6 cellular contexts compared by ENCODE assay signal in the genomic region with DNA sequence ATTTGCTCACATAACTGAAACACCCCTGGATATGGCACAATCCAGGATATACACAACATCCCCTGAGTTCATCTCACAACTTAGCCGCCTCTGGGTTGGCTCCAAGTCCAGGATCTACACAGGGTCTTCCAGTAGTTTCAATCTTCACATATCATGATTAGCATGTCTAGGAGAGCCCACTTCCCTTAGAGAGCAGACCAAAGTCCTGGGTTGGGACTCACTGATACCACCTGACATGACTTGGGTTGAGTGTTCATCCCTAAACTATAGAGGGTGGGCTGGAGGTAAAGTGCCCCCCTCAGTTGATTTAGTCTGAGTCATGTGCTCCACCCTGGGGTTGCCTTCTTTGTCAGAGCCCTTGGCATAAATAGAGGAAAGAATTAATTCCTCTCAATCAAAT.
"Had no signal": no experiment of that assay in that cellular context is flagged by ENCODE, and none has a peak within 500 bp of the region (broad histone marks: within the 10 kb centered on the region; RNA-seq: fewer than 3 reads in every experiment).

No MANE protein-coding gene starts in this region.

- H3K27ac Mint-ChIP-seq: IgD-negative memory B cell had no signal

- H3K36me3 Mint-ChIP-seq: IgD-negative memory B cell had no signal

- H3K27ac ChIP-seq: HL-60 had no signal

- ATAC-seq: HepG2, K562 had no signal

- H3K4me3 ChIP-seq: K562 had no signal

- H3K4me3 Mint-ChIP-seq: IgD-negative memory B cell had no signal

- DNase-seq: IMR-90, KBM-7 had no signal
